Comparison of ENCODE assay signal across 12 cellular contexts in the genomic region with DNA sequence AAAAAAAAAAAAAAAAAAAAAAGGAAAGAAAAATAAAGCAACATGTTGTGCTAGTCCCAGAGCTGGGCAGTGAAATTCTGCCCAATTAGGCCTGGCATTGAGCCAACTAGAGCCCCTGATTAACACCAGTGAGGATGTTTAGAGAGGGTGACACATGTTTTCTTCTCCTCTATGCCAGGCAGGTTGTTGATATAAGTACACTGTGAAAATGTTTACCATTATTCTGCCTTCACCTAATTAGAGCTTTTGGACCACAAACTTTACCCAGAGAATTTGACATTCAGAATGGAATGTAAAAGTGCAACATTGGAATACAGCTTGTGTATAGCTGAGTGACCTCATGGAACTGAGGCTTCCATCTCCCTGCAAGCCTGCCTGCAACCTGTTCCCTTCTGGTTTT.
DNase-seq lines count a peak whose midpoint lies in the region; ATAC-seq and TF ChIP-seq lines count a peak whose summit lies in the region.
"Had no signal": no experiment of that assay in that cellular context is flagged by ENCODE, and none has a peak within 500 bp of the region (broad histone marks: within the 10 kb centered on the region; RNA-seq: fewer than 3 reads in every experiment).

No MANE protein-coding gene starts in this region.

- H3K4me1 ChIP-seq in heart right ventricle, result peaks cover 2 to 68% (median 17%) of the 10 kb centered on the region in 9 donors

- intact Hi-C loops in heart right ventricle (cut with DNase I), result loop anchor here in 1 of 10 donors (5.0 kb wide), 1 partner anchor 35 kb away; no protein-coding TSS in a partner anchor

- TF ChIP-seq CTCF in heart right ventricle (IDR thresholded peaks at IDR 0.05), result no peak

- no peak for ATAC-seq in heart right ventricle

- H3K4me3 ChIP-seq in heart right ventricle, result no peak overlapping the region
- H3K4me3 ChIP-seq: suprapubic skin had no signal

- DNase-seq in H4 (ENCODE audit: low spot score) (peak; percentile 82), NCI-H2081 treated with DMSO at 0.1 percent for 48 hours (lab: John Stamatoyannopoulos, UW) (peak; percentile 30), retina (peak; percentile 42), SW 1271 (lab: John Stamatoyannopoulos, UW) (no peak), heart right ventricle (no peak)
- no peak for DNase-seq in effector CD4-positive, alpha-beta T cell
- DNase-seq: Calu3, mesendoderm, MV-4-11 had no signal

- H3K27ac ChIP-seq in angular gyrus (ENCODE audit: low read depth, low read length) (peak overlapping the region; percentile 81), heart right ventricle (no peak overlapping the region)
- H3K27ac ChIP-seq: epithelial cell of prostate, suprapubic skin had no signal

- H3K9me3 ChIP-seq in heart right ventricle, result no peaks in the 10 kb centered on the region
- H3K9me3 ChIP-seq: suprapubic skin had no signal

- H3K27me3 ChIP-seq in heart right ventricle, result no peaks in the 10 kb centered on the region
- H3K27me3 ChIP-seq: suprapubic skin had no signal

- no peaks in the 10 kb centered on the region for H3K36me3 ChIP-seq in heart right ventricle
- H3K36me3 ChIP-seq: suprapubic skin had no signal

Comparison
In these comparisons a context has a peak if more than half of its experiments do, and no peak if none do; other contexts are left out.
1. DNase-seq: peak in H4 (single experiment), NCI-H2081 treated with DMSO at 0.1 percent for 48 hours (single experiment) and retina (single experiment); none in SW 1271 (0 of 2), effector CD4-positive, alpha-beta T cell (single experiment) and heart right ventricle (0 of 2).